In genomic region chrX:153110735-153111134, GRCh38 we compare ENCODE assay signal across 2 cellular contexts. TPM values are rescaled to one million over a fixed set of nuclear protein-coding genes. Genes with fewer than 3 reads are reported as not detected.
"Had no signal": no experiment of that assay in that cellular context is flagged by ENCODE, and none has a peak within 500 bp of the region (broad histone marks: within the 10 kb centered on the region; RNA-seq: fewer than 3 reads in every experiment).

No MANE protein-coding gene starts in this region.

RNA-seq across cellular contexts. Expression of gene PNMA3, which starts 54.5 kb away (rescaled TPM):
- total RNA-seq: GM23248, HFFc6 had no signal
- polyA plus RNA-seq: GM23248 had no signal
